Comparison of ENCODE assay signal across 24 cellular contexts in genomic region chr13:113267642-113268405, GRCh38. TPM values are rescaled to one million over a fixed set of nuclear protein-coding genes. Genes with fewer than 3 reads are reported as not detected.
DNase-seq lines count a peak whose midpoint lies in the region; ATAC-seq, FAIRE-seq and TF ChIP-seq lines count a peak whose summit lies in the region.
"Had no signal": no experiment of that assay in that cellular context is flagged by ENCODE, and none has a peak within 500 bp of the region (broad histone marks: within the 10 kb centered on the region; RNA-seq: fewer than 3 reads in every experiment).

No MANE protein-coding gene starts in this region.

- no TSS peak for BruUV-seq in HepG2 (replicated peaks; lab: Mats Ljungman, UMichigan)

- POLR2A ChIA-PET in WTC11 (lab: Charles Lee) = interaction anchor here (0.7 kb wide), 1 partner anchor 36 kb away, joined by 3 read pairs; no protein-coding TSS in a partner anchor
- POLR2A ChIA-PET in HepG2 (lab: Yijun Ruan, JAX) = no interaction called here

- H3K4me2 ChIP-seq in HepG2 (ENCODE audit: low read depth, low read length) = no peak overlapping the region

- in situ Hi-C loops in HepG2 (cut with HindIII; ENCODE audit: extremely low pct_ligation_motif_present, low pct_unique_long_range_greater_than_20kb) = no loop called here

- TF ChIP-seq CTCF in WTC11 (IDR thresholded peaks at IDR 0.05) (no peak), HepG2 (CRISPR knock-in tag; IDR thresholded peaks at IDR 0.05) (no peak)

- no peak overlapping the region for H3K4me3 Mint-ChIP-seq in WTC11
- no peak overlapping the region for H3K4me3 Mint-ChIP-seq in stimulated activated naive CD8-positive, alpha-beta T cell treated with anti-CD3 and anti-CD28 coated beads, Interleukin-15, amount 100 ng/mL, for 72 hours
- H3K4me3 Mint-ChIP-seq: activated CD8-positive, alpha-beta memory T cell treated with anti-CD3 and anti-CD28 coated beads, Interleukin-2, amount 10 ng/mL, durations not matched to agents 7 days and 5 days; activated T-helper 17 cell treated with anti-CD3 and anti-CD28 coated beads, Interleukin-2, amount 50 U/mL, for 72 hours; naive B cell; T-cell had no signal

- H3K9ac ChIP-seq in HepG2 (ENCODE audit: insufficient read depth, low read depth, low read length) = no peak overlapping the region

- no peaks in the 10 kb centered on the region for H3K4me1 ChIP-seq in HepG2 (ENCODE audit: insufficient read depth, low read length)
- H3K4me1 ChIP-seq: BE2C, breast epithelium, right lobe of liver had no signal

- no peaks in the 10 kb centered on the region for H3K9me3 ChIP-seq in HepG2 (ENCODE audit: low read length)
- H3K9me3 ChIP-seq: BE2C, breast epithelium, right lobe of liver, thoracic aorta had no signal

- H3K4me3 ChIP-seq in HepG2 (replicated peaks in 1 of 3; ENCODE audit: insufficient read depth in 1 of 3, low read depth in 2 of 3, low read length in 3 of 3) = no peak overlapping the region
- H3K4me3 ChIP-seq: breast epithelium, right lobe of liver, thoracic aorta had no signal

- H3K4me1 Mint-ChIP-seq in WTC11 = no peaks in the 10 kb centered on the region
- no peaks in the 10 kb centered on the region for H3K4me1 Mint-ChIP-seq in stimulated activated naive CD8-positive, alpha-beta T cell treated with anti-CD3 and anti-CD28 coated beads, Interleukin-15, amount 100 ng/mL, for 72 hours
- H3K4me1 Mint-ChIP-seq: activated CD8-positive, alpha-beta memory T cell treated with anti-CD3 and anti-CD28 coated beads, Interleukin-2, amount 10 ng/mL, durations not matched to agents 7 days and 5 days; activated T-helper 17 cell treated with anti-CD3 and anti-CD28 coated beads, Interleukin-2, amount 50 U/mL, for 72 hours; T-cell had no signal

- H3K27me3 ChIP-seq in HepG2 (ENCODE audit: control insufficient read depth in 1 of 2, insufficient read depth in 2 of 2, low read length in 2 of 2) = no peaks in the 10 kb centered on the region; a peak in 1 of 5 replicates
- H3K27me3 ChIP-seq: BE2C, breast epithelium, right lobe of liver had no signal

- no peak for TF ChIP-seq POLR2A in HepG2 (IDR thresholded peaks at IDR 0.05; ENCODE audit: insufficient read depth in 1 of 2, low read depth in 2 of 2, low read length in 2 of 2)

- 93% methylated on average over 20 of the region's 20 CpGs for WGBS in HepG2 (ENCODE audit: low lambda C conversion rate)

- H2AFZ ChIP-seq in HepG2 (ENCODE audit: low read length) = no peak overlapping the region

- peaks cover 10% of the 10 kb centered on the region; the same call in 1 of the 2 replicates for H3K36me3 Mint-ChIP-seq in WTC11
- H3K36me3 Mint-ChIP-seq: activated CD8-positive, alpha-beta memory T cell treated with anti-CD3 and anti-CD28 coated beads, Interleukin-2, amount 10 ng/mL, durations not matched to agents 7 days and 5 days had no signal

- H3K27me3 Mint-ChIP-seq in WTC11 (ENCODE audit: low read depth) = no peaks in the 10 kb centered on the region
- H3K27me3 Mint-ChIP-seq in stimulated activated naive CD8-positive, alpha-beta T cell treated with anti-CD3 and anti-CD28 coated beads, Interleukin-15, amount 100 ng/mL, for 72 hours = no peaks in the 10 kb centered on the region
- H3K27me3 Mint-ChIP-seq: activated CD8-positive, alpha-beta memory T cell treated with anti-CD3 and anti-CD28 coated beads, Interleukin-2, amount 10 ng/mL, durations not matched to agents 7 days and 5 days; activated T-helper 17 cell treated with anti-CD3 and anti-CD28 coated beads, Interleukin-2, amount 50 U/mL, for 72 hours; naive B cell; T-cell had no signal

- ATAC-seq in WTC11 (peak; percentile 61), HepG2 (peak; percentile 60), GM18858 (IDR thresholded peaks at IDR 0.05; ENCODE audit: unreplicated experiment) (no peak)
- peak; percentile 23 for ATAC-seq in stimulated activated naive CD8-positive, alpha-beta T cell treated with anti-CD3 and anti-CD28 coated beads, Interleukin-15, amount 100 ng/mL, for 72 hours
- ATAC-seq: activated CD8-positive, alpha-beta memory T cell treated with anti-CD3 and anti-CD28 coated beads, Interleukin-2, amount 10 ng/mL, durations not matched to agents 7 days and 5 days; activated T-helper 17 cell treated with anti-CD3 and anti-CD28 coated beads, Interleukin-2, amount 50 U/mL, for 72 hours; T-cell had no signal

- CTCF ChIA-PET in WTC11 (lab: Charles Lee) (no interaction called here), HepG2 (lab: Yijun Ruan, JAX; ENCODE audit: low intra/inter-chr PET ratio, low total read pairs) (no interaction called here)

- TF ChIP-seq EP300 in HepG2 (IDR thresholded peaks at IDR 0.05; ENCODE audit: low read depth in 2 of 2, low read length in 2 of 2) = no peak
- TF ChIP-seq EP300 in HepG2 (CRISPR knock-in tag; IDR thresholded peaks at IDR 0.05; ENCODE audit: borderline replicate concordance) = no peak

- no peaks in the 10 kb centered on the region for H3K9me3 Mint-ChIP-seq in WTC11
- H3K9me3 Mint-ChIP-seq in stimulated activated naive CD8-positive, alpha-beta T cell treated with anti-CD3 and anti-CD28 coated beads, Interleukin-15, amount 100 ng/mL, for 72 hours = no peaks in the 10 kb centered on the region
- H3K9me3 Mint-ChIP-seq: activated T-helper 17 cell treated with anti-CD3 and anti-CD28 coated beads, Interleukin-2, amount 50 U/mL, for 72 hours; naive B cell; T-cell had no signal

- peak; percentile 57 for DNase-seq in activated effector memory CD4-positive, alpha-beta T cell treated with anti-CD3 and anti-CD28 coated beads, Interleukin-2, amount 50 U/mL, for 16 hours
- DNase-seq in activated effector memory CD4-positive, alpha-beta T cell treated with Interleukin-2 at 50 U/mL for 16 hours = no peak
- no peak for DNase-seq in WTC11 (ENCODE audit: low spot score)
- DNase-seq in HepG2 (ENCODE audit: low spot score) = no peak
- DNase-seq in stimulated activated naive CD8-positive, alpha-beta T cell treated with anti-CD3 and anti-CD28 coated beads, Interleukin-15, amount 100 ng/mL, for 72 hours = no peak
- DNase-seq in DMS53 (lab: John Stamatoyannopoulos, UW) = no peak
- DNase-seq in posterior cingulate gyrus = no peak
- DNase-seq: activated CD4-positive, alpha-beta T cell treated with anti-CD3 and anti-CD28 coated beads for 1 hour; activated CD8-positive, alpha-beta memory T cell treated with anti-CD3 and anti-CD28 coated beads, Interleukin-2, amount 10 ng/mL, durations not matched to agents 7 days and 5 days; BE2C; COR-L47; cortex of kidney; mesenchymal stem cell; naive B cell; NCI-H1048; NCI-H2081; right lobe of liver; SHP77 treated with DMSO at 0.1 percent for 48 hours; T-cell had no signal

- TF ChIP-seq RAD21 in HepG2 (CRISPR knock-in tag; IDR thresholded peaks at IDR 0.05) = no peak

- H3K27ac ChIP-seq in HepG2 (ENCODE audit: extremely low read length, insufficient read depth, low read length) = no peak overlapping the region
- H3K27ac ChIP-seq: breast epithelium, right lobe of liver, thoracic aorta had no signal

- peak overlapping the region; percentile 88 for H3K27ac Mint-ChIP-seq in WTC11
- H3K27ac Mint-ChIP-seq in stimulated activated naive CD8-positive, alpha-beta T cell treated with anti-CD3 and anti-CD28 coated beads, Interleukin-15, amount 100 ng/mL, for 72 hours = no peak overlapping the region
- H3K27ac Mint-ChIP-seq: activated CD8-positive, alpha-beta memory T cell treated with anti-CD3 and anti-CD28 coated beads, Interleukin-2, amount 10 ng/mL, durations not matched to agents 7 days and 5 days; T-cell had no signal

- FAIRE-seq in HepG2 (lab: Jason Lieb, UNC) = no peak
- FAIRE-seq: TTC549 had no signal

- no peaks in the 10 kb centered on the region for H4K20me1 ChIP-seq in HepG2 (ENCODE audit: insufficient read depth, low read length)

- peaks cover 4 to 14% of the 10 kb centered on the region in 2 experiments; a peak in 4 of 5 replicates for H3K36me3 ChIP-seq in HepG2 (replicated peaks in 1 of 2; ENCODE audit: control insufficient read depth in 1 of 2, insufficient read depth in 2 of 2, low read length in 2 of 2)
- H3K36me3 ChIP-seq: breast epithelium had no signal

- H3K79me2 ChIP-seq in HepG2 (ENCODE audit: insufficient read depth, low read length) = no peaks in the 10 kb centered on the region

- intact Hi-C loops in HepG2 (cut with micrococcal nuclease; ENCODE audit: unreplicated experiment) (no loop called here), posterior cingulate gyrus (cut with DNase I) (no loop called here)

RNA-seq across cellular contexts. Expression of gene LAMP1, which starts 29.2 kb away (rescaled TPM):
- total RNA-seq in WTC11 (2021) (135 to 150 TPM (median 140 TPM) in 3 replicates), HepG2 (2016; rRNA removed; fragmentation: Illumina TruSeq; extraction: Trizol) (33.2 and 112 TPM in 2 replicates)
- 10.9 and 12.4 TPM in 2 replicates for total RNA-seq in HepG2 (2016; cell fraction: cytosol; rRNA removed; fragmentation: Illumina TruSeq; extraction: Trizol; ENCODE audit: low read depth)
- total RNA-seq in HepG2 (2016; cell fraction: insoluble cytoplasmic fraction; rRNA removed; fragmentation: Illumina TruSeq; extraction: Trizol) = 28.0 and 117 TPM in 2 replicates
- total RNA-seq in HepG2 (2016; cell fraction: membrane; rRNA removed; fragmentation: Illumina TruSeq; extraction: Trizol) = 16.4 and 16.7 TPM in 2 replicates
- 71.7 and 83.9 TPM in 2 replicates for total RNA-seq in HepG2 (2016; cell fraction: nucleus; rRNA removed; fragmentation: Illumina TruSeq; extraction: Trizol)
- polyA plus RNA-seq in HepG2 (2011; rRNA removed) = 103 TPM in 2 replicates
- 54.8 and 61.5 TPM in 2 replicates for polyA plus RNA-seq in HepG2 (2011; cell fraction: cytosol; rRNA removed)
- polyA plus RNA-seq in HepG2 (2011; cell fraction: nucleus; rRNA removed) = 64.5 and 68.1 TPM in 2 replicates
- polyA plus RNA-seq in HepG2 (2012) = 94.8 and 95.4 TPM in 2 replicates
- polyA plus RNA-seq in HepG2 (2016; cell fraction: cytosol; fragmentation: Illumina TruSeq; extraction: Trizol; ENCODE audit: low read depth) = 8.2 and 8.9 TPM in 2 replicates
- polyA plus RNA-seq in HepG2 (2016; cell fraction: insoluble cytoplasmic fraction; fragmentation: Illumina TruSeq; extraction: Trizol; ENCODE audit: low read depth) = 42.2 and 53.5 TPM in 2 replicates
- polyA plus RNA-seq in HepG2 (2016; cell fraction: membrane; fragmentation: Illumina TruSeq; extraction: Trizol; ENCODE audit: low read depth) = 14.6 and 17.0 TPM in 2 replicates
- 165 and 182 TPM in 2 replicates for polyA plus RNA-seq in HepG2 (2016; cell fraction: nucleus; fragmentation: Illumina TruSeq; extraction: Trizol; ENCODE audit: insufficient read depth, low read depth)
- 78.2 and 92.0 TPM in 2 replicates for polyA minus RNA-seq in HepG2 (2011; rRNA and poly(A)+ RNA removed; ENCODE audit: low replicate concordance)
- 54.9 and 61.7 TPM in 2 replicates for polyA minus RNA-seq in HepG2 (2011; cell fraction: cytosol; rRNA and poly(A)+ RNA removed)
- polyA minus RNA-seq in HepG2 (2011; cell fraction: nucleus; rRNA and poly(A)+ RNA removed) = 25.2 and 25.9 TPM in 2 replicates

RNA-seq across cellular contexts. Expression of gene CUL4A, which starts 58.4 kb away (rescaled TPM):
- 97.4 to 100 TPM (median 99.9 TPM) in 3 replicates for total RNA-seq in WTC11 (2021)
- 75.3 and 95.5 TPM in 2 replicates for total RNA-seq in HepG2 (2016; rRNA removed; fragmentation: Illumina TruSeq; extraction: Trizol)
- total RNA-seq in HepG2 (2016; cell fraction: cytosol; rRNA removed; fragmentation: Illumina TruSeq; extraction: Trizol; ENCODE audit: low read depth) = 28.8 and 32.0 TPM in 2 replicates
- 69.1 and 83.4 TPM in 2 replicates for total RNA-seq in HepG2 (2016; cell fraction: insoluble cytoplasmic fraction; rRNA removed; fragmentation: Illumina TruSeq; extraction: Trizol)
- 51.1 and 52.1 TPM in 2 replicates for total RNA-seq in HepG2 (2016; cell fraction: membrane; rRNA removed; fragmentation: Illumina TruSeq; extraction: Trizol)
- 55.3 and 56.2 TPM in 2 replicates for total RNA-seq in HepG2 (2016; cell fraction: nucleus; rRNA removed; fragmentation: Illumina TruSeq; extraction: Trizol)
- polyA plus RNA-seq in HepG2 (2011; rRNA removed) = 51.2 and 60.8 TPM in 2 replicates
- 42.4 and 43.4 TPM in 2 replicates for polyA plus RNA-seq in HepG2 (2011; cell fraction: cytosol; rRNA removed)
- 121 and 126 TPM in 2 replicates for polyA plus RNA-seq in HepG2 (2011; cell fraction: nucleus; rRNA removed)
- 72.5 and 74.5 TPM in 2 replicates for polyA plus RNA-seq in HepG2 (2012)
- 28.6 and 31.9 TPM in 2 replicates for polyA plus RNA-seq in HepG2 (2016; cell fraction: cytosol; fragmentation: Illumina TruSeq; extraction: Trizol; ENCODE audit: low read depth)
- polyA plus RNA-seq in HepG2 (2016; cell fraction: insoluble cytoplasmic fraction; fragmentation: Illumina TruSeq; extraction: Trizol; ENCODE audit: low read depth) = 70.4 and 80.3 TPM in 2 replicates
- 28.8 and 29.9 TPM in 2 replicates for polyA plus RNA-seq in HepG2 (2016; cell fraction: membrane; fragmentation: Illumina TruSeq; extraction: Trizol; ENCODE audit: low read depth)
- polyA plus RNA-seq in HepG2 (2016; cell fraction: nucleus; fragmentation: Illumina TruSeq; extraction: Trizol; ENCODE audit: insufficient read depth, low read depth) = 99.2 and 101 TPM in 2 replicates
- polyA minus RNA-seq in HepG2 (2011; rRNA and poly(A)+ RNA removed; ENCODE audit: low replicate concordance) = 93.3 and 188 TPM in 2 replicates
- 29.4 and 37.2 TPM in 2 replicates for polyA minus RNA-seq in HepG2 (2011; cell fraction: cytosol; rRNA and poly(A)+ RNA removed)
- 74.4 and 75.7 TPM in 2 replicates for polyA minus RNA-seq in HepG2 (2011; cell fraction: nucleus; rRNA and poly(A)+ RNA removed)

RNA-seq across cellular contexts. Expression of gene PCID2, which starts 59.4 kb away (rescaled TPM):
- total RNA-seq in WTC11 (2021) (64.9 to 69.4 TPM (median 68.5 TPM) in 3 replicates), HepG2 (2016; rRNA removed; fragmentation: Illumina TruSeq; extraction: Trizol) (65.0 and 76.4 TPM in 2 replicates)
- 16.3 and 17.9 TPM in 2 replicates for total RNA-seq in HepG2 (2016; cell fraction: cytosol; rRNA removed; fragmentation: Illumina TruSeq; extraction: Trizol; ENCODE audit: low read depth)
- total RNA-seq in HepG2 (2016; cell fraction: insoluble cytoplasmic fraction; rRNA removed; fragmentation: Illumina TruSeq; extraction: Trizol) = 67.6 and 78.5 TPM in 2 replicates
- total RNA-seq in HepG2 (2016; cell fraction: membrane; rRNA removed; fragmentation: Illumina TruSeq; extraction: Trizol) = 25.4 and 26.5 TPM in 2 replicates
- 58.5 and 66.9 TPM in 2 replicates for total RNA-seq in HepG2 (2016; cell fraction: nucleus; rRNA removed; fragmentation: Illumina TruSeq; extraction: Trizol)
- polyA plus RNA-seq in HepG2 (2011; rRNA removed) = 104 and 111 TPM in 2 replicates
- polyA plus RNA-seq in HepG2 (2011; cell fraction: cytosol; rRNA removed) = 47.7 and 57.2 TPM in 2 replicates
- polyA plus RNA-seq in HepG2 (2011; cell fraction: nucleus; rRNA removed) = 185 and 190 TPM in 2 replicates
- 56.8 and 63.4 TPM in 2 replicates for polyA plus RNA-seq in HepG2 (2012)
- 9.0 and 9.1 TPM in 2 replicates for polyA plus RNA-seq in HepG2 (2016; cell fraction: cytosol; fragmentation: Illumina TruSeq; extraction: Trizol; ENCODE audit: low read depth)
- 68.7 and 72.7 TPM in 2 replicates for polyA plus RNA-seq in HepG2 (2016; cell fraction: insoluble cytoplasmic fraction; fragmentation: Illumina TruSeq; extraction: Trizol; ENCODE audit: low read depth)
- polyA plus RNA-seq in HepG2 (2016; cell fraction: membrane; fragmentation: Illumina TruSeq; extraction: Trizol; ENCODE audit: low read depth) = 14.2 and 15.6 TPM in 2 replicates
- polyA plus RNA-seq in HepG2 (2016; cell fraction: nucleus; fragmentation: Illumina TruSeq; extraction: Trizol; ENCODE audit: insufficient read depth, low read depth) = 89.2 and 96.9 TPM in 2 replicates
- 52.5 and 174 TPM in 2 replicates for polyA minus RNA-seq in HepG2 (2011; rRNA and poly(A)+ RNA removed; ENCODE audit: low replicate concordance)
- polyA minus RNA-seq in HepG2 (2011; cell fraction: cytosol; rRNA and poly(A)+ RNA removed) = 23.5 and 34.0 TPM in 2 replicates
- 161 and 207 TPM in 2 replicates for polyA minus RNA-seq in HepG2 (2011; cell fraction: nucleus; rRNA and poly(A)+ RNA removed)
